9 cellular contexts compared by ENCODE assay signal in genomic region chr3:43327184-43327950, GRCh38. TPM values are rescaled to one million over a fixed set of nuclear protein-coding genes. Genes with fewer than 3 reads are reported as not detected.
A peak's percentile ranks its signal among the peaks of the same experiment; 100 is the strongest.
DNase-seq lines count a peak whose midpoint lies in the region; ATAC-seq and TF ChIP-seq lines count a peak whose summit lies in the region.
"Had no signal": no experiment of that assay in that cellular context is flagged by ENCODE, and none has a peak within 500 bp of the region (broad histone marks: within the 10 kb centered on the region; RNA-seq: fewer than 3 reads in every experiment).

No MANE protein-coding gene starts in this region.

- TF ChIP-seq CTCF in gastroesophageal sphincter (IDR thresholded peaks at IDR 0.05) (no peak), endodermal cell (conservative IDR thresholded peaks at IDR 0.05) (no peak)

- H3K9me3 ChIP-seq in gastroesophageal sphincter (no peaks in the 10 kb centered on the region), skeletal muscle tissue (ENCODE audit: control insufficient read depth in 3 of 3, low read length in 3 of 3) (no peaks in the 10 kb centered on the region), endodermal cell (ENCODE audit: control insufficient read depth, low read length) (peaks cover 10% of the 10 kb centered on the region)

- H3K36me3 Mint-ChIP-seq in endodermal cell (ENCODE audit: low read depth), result peaks cover 8% of the 10 kb centered on the region

- no peak overlapping the region for H3K4me3 ChIP-seq in gastroesophageal sphincter
- peak overlapping the region in 2 of 3 donors; percentile 24 to 46 for H3K4me3 ChIP-seq in skeletal muscle tissue (ENCODE audit: low read length in 3 of 3)
- no peak overlapping the region for H3K4me3 ChIP-seq in endodermal cell (ENCODE audit: low read length)

- WGBS in gastroesophageal sphincter (ENCODE audit: low coverage in 1 of 2), 2 donors, result 6 to 8% methylated on average over 1 of the region's 1 CpG
- 100% methylated on average over 1 of the region's 1 CpG; no CpG with 5 or more reads in 1 of the 2 experiments for WGBS in endodermal cell (ENCODE audit: insufficient coverage in 1 of 2, insufficient read length in 1 of 2), 2 experiments

- ATAC-seq in GM21526 (IDR thresholded peaks at IDR 0.05; ENCODE audit: low FRiP score, unreplicated experiment) (peak; percentile 62), gastroesophageal sphincter (peak; percentile 74), GM21619 (IDR thresholded peaks at IDR 0.05; ENCODE audit: unreplicated experiment) (no peak)

- H3K27me3 ChIP-seq in gastroesophageal sphincter (no peaks in the 10 kb centered on the region), skeletal muscle tissue (ENCODE audit: control insufficient read depth in 3 of 3, insufficient read depth in 3 of 3, low read length in 3 of 3) (no peaks in the 10 kb centered on the region), endodermal cell (ENCODE audit: control insufficient read depth, insufficient read depth, low read length, poor library complexity, severe bottlenecking) (no peaks in the 10 kb centered on the region)

- H3K9ac ChIP-seq in skeletal muscle tissue (ENCODE audit: low read depth in 1 of 3, low read length in 3 of 3) (peak overlapping the region in 2 of 3 donors; percentile 35 to 49), endodermal cell (ENCODE audit: extremely low read depth, low read length, poor library complexity, severe bottlenecking) (no peak overlapping the region)

- no peak for TF ChIP-seq POLR2A in gastroesophageal sphincter (IDR thresholded peaks at IDR 0.05)

- H3K4me1 Mint-ChIP-seq in endodermal cell, result no peaks in the 10 kb centered on the region

- H3K4me1 ChIP-seq in gastroesophageal sphincter (peaks cover 15 to 78% (median 18%) of the 10 kb centered on the region in 3 donors), skeletal muscle tissue (ENCODE audit: control insufficient read depth in 3 of 3, insufficient read depth in 3 of 3, low read length in 3 of 3) (peaks cover 22 to 30% (median 24%) of the 10 kb centered on the region in 3 donors), endodermal cell (ENCODE audit: control insufficient read depth, insufficient read depth, low read length) (no peaks in the 10 kb centered on the region)

- TF ChIP-seq EP300 in gastroesophageal sphincter (IDR thresholded peaks at IDR 0.05), result no peak

- H3K9me3 Mint-ChIP-seq in endodermal cell, result peaks cover 6% of the 10 kb centered on the region

- H3K27ac ChIP-seq in gastroesophageal sphincter (peak overlapping the region in 3 of 4 donors; percentile 30 to 46 (median 44)), skeletal muscle tissue (ENCODE audit: low read depth, low read length) (peak overlapping the region; percentile 79), endodermal cell (ENCODE audit: low read depth, low read length) (no peak overlapping the region)

- H3K36me3 ChIP-seq in gastroesophageal sphincter (peaks cover 0 to 3% of the 10 kb centered on the region in 2 donors), skeletal muscle tissue (ENCODE audit: control insufficient read depth in 3 of 3, insufficient read depth in 3 of 3, low read length in 3 of 3) (no peaks in the 10 kb centered on the region), endodermal cell (ENCODE audit: control insufficient read depth, insufficient read depth, low read length) (peaks cover 6% of the 10 kb centered on the region)

- no peak overlapping the region for H3K4me3 Mint-ChIP-seq in endodermal cell

- no peaks in the 10 kb centered on the region for H3K27me3 Mint-ChIP-seq in endodermal cell (ENCODE audit: insufficient read depth)

- H3K27ac Mint-ChIP-seq in endodermal cell, result no peak overlapping the region

- DNase-seq in OCI-M1 (lab: John Stamatoyannopoulos, UW), result peak; percentile 86
- no peak for DNase-seq in stimulated activated naive CD4-positive, alpha-beta T cell (lab: John Stamatoyannopoulos, UW)
- DNase-seq in stimulated activated CD4-positive, alpha-beta T cell treated with anti-CD3 and anti-CD28 coated beads, Interleukin-4, amount 100 ng/mL, for 1 hour, result no peak
- DNase-seq in endodermal cell, result no peak
- DNase-seq: NCI-H1092 treated with DMSO at 0.1 percent for 48 hours had no signal

RNA-seq across cellular contexts. Expression of gene SNRK, which starts 41.0 kb away (rescaled TPM):
- total RNA-seq in gastroesophageal sphincter (10 to 100 TPM; 42.9 to 64.0 (median 49.1) TPM), skeletal muscle tissue (50.6 TPM), endodermal cell (10 to 100 TPM; 19.4 TPM)
- 13.3 TPM for polyA plus RNA-seq in endodermal cell (2013, experiment 1 of 2)
- 13.5 TPM for polyA plus RNA-seq in endodermal cell (2013, experiment 2 of 2)

Comparison
In these comparisons a context has a peak if more than half of its experiments do, and no peak if none do; other contexts are left out.
1. H3K4me3 ChIP-seq: peak in skeletal muscle tissue (2 of 3); none in gastroesophageal sphincter (0 of 2) and endodermal cell (single experiment).